Comparison of ENCODE assay signal across 1 cellular context in genomic region chr14:20631023-20631820, GRCh38.
TF ChIP-seq lines count a peak whose summit lies in the region.

No MANE protein-coding gene starts in this region.

TF ChIP-seq in HepG2, 621 proteins besides CTCF, POLR2A, EP300 and RAD21 (continued from another document and continues in another):
- TF ChIP-seq SKIL (CRISPR knock-in tag; IDR thresholded peaks at IDR 0.05; ENCODE audit: borderline replicate concordance) (no peak), ZSCAN12 (CRISPR knock-in tag; IDR thresholded peaks at IDR 0.05) (no peak), SOX6 (IDR thresholded peaks at IDR 0.05) (no peak), SOX6 (CRISPR knock-in tag; IDR thresholded peaks at IDR 0.05) (no peak), RXRA (CRISPR knock-in tag; IDR thresholded peaks at IDR 0.05) (no peak), MED13 (CRISPR knock-in tag; IDR thresholded peaks at IDR 0.05) (no peak), HIC2 (CRISPR knock-in tag; IDR thresholded peaks at IDR 0.05; ENCODE audit: low read depth) (no peak), ZNF781 (CRISPR knock-in tag; IDR thresholded peaks at IDR 0.05; ENCODE audit: borderline replicate concordance, not compliant biosample characterization) (no peak), ZNF597 (CRISPR knock-in tag; IDR thresholded peaks at IDR 0.05) (no peak), E2F2 (CRISPR knock-in tag; IDR thresholded peaks at IDR 0.05; ENCODE audit: borderline replicate concordance) (no peak), SP5 (CRISPR knock-in tag; IDR thresholded peaks at IDR 0.05; ENCODE audit: borderline replicate concordance, low read depth) (no peak), ARNTL (CRISPR knock-in tag; IDR thresholded peaks at IDR 0.05) (no peak), ZNF687 (CRISPR knock-in tag; IDR thresholded peaks at IDR 0.05) (no peak), ZNF879 (CRISPR knock-in tag; IDR thresholded peaks at IDR 0.05) (no peak), HDAC1 (CRISPR knock-in tag; IDR thresholded peaks at IDR 0.05) (no peak), IRF2 (CRISPR knock-in tag; IDR thresholded peaks at IDR 0.05) (peak; percentile 68; the same call in 1 of the 2 replicates), SIX1 (CRISPR knock-in tag; IDR thresholded peaks at IDR 0.05; ENCODE audit: borderline replicate concordance) (peak; percentile 17; the same call in 1 of the 2 replicates), ZSCAN20 (CRISPR knock-in tag; IDR thresholded peaks at IDR 0.05; ENCODE audit: borderline replicate concordance) (0 out of 2 replicates have a peak, but pooled peaks have one; percentile 28), KAT8 (CRISPR knock-in tag; IDR thresholded peaks at IDR 0.05) (no peak; the same call in none of the 2 replicates), GMEB2 (CRISPR knock-in tag; IDR thresholded peaks at IDR 0.05; ENCODE audit: low read depth) (no peak), ZNF552 (CRISPR knock-in tag; IDR thresholded peaks at IDR 0.05; ENCODE audit: borderline replicate concordance) (no peak), NCOA2 (CRISPR knock-in tag; IDR thresholded peaks at IDR 0.05) (no peak), ZFP36 (IDR thresholded peaks at IDR 0.05; ENCODE audit: borderline replicate concordance, low read depth, low read length, partially characterized antibody) (no peak), ZNF510 (CRISPR knock-in tag; IDR thresholded peaks at IDR 0.05; ENCODE audit: low read depth) (no peak; the same call in 1 of the 2 replicates)
- TF ChIP-seq, protein P1, sequence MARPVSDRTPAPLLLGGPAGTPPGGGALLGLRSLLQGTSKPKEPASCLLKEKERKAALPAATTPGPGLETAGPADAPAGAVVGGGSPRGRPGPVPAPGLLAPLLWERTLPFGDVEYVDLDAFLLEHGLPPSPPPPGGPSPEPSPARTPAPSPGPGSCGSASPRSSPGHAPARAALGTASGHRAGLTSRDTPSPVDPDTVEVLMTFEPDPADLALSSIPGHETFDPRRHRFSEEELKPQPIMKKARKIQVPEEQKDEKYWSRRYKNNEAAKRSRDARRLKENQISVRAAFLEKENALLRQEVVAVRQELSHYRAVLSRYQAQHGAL (CRISPR knock-in tag; IDR thresholded peaks at IDR 0.05; ENCODE audit: not compliant biosample characterization): no peak
- TF ChIP-seq, protein P2, sequence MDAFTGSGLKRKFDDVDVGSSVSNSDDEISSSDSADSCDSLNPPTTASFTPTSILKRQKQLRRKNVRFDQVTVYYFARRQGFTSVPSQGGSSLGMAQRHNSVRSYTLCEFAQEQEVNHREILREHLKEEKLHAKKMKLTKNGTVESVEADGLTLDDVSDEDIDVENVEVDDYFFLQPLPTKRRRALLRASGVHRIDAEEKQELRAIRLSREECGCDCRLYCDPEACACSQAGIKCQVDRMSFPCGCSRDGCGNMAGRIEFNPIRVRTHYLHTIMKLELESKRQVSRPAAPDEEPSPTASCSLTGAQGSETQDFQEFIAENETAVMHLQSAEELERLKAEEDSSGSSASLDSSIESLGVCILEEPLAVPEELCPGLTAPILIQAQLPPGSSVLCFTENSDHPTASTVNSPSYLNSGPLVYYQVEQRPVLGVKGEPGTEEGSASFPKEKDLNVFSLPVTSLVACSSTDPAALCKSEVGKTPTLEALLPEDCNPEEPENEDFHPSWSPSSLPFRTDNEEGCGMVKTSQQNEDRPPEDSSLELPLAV (CRISPR knock-in tag; conservative IDR thresholded peaks at IDR 0.05; ENCODE audit: low read depth): no peak
- TF ChIP-seq, protein P3, sequence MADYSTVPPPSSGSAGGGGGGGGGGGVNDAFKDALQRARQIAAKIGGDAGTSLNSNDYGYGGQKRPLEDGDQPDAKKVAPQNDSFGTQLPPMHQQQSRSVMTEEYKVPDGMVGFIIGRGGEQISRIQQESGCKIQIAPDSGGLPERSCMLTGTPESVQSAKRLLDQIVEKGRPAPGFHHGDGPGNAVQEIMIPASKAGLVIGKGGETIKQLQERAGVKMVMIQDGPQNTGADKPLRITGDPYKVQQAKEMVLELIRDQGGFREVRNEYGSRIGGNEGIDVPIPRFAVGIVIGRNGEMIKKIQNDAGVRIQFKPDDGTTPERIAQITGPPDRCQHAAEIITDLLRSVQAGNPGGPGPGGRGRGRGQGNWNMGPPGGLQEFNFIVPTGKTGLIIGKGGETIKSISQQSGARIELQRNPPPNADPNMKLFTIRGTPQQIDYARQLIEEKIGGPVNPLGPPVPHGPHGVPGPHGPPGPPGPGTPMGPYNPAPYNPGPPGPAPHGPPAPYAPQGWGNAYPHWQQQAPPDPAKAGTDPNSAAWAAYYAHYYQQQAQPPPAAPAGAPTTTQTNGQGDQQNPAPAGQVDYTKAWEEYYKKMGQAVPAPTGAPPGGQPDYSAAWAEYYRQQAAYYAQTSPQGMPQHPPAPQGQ (CRISPR knock-in tag; IDR thresholded peaks at IDR 0.05; ENCODE audit: borderline replicate concordance): no peak
- TF ChIP-seq, protein P4, sequence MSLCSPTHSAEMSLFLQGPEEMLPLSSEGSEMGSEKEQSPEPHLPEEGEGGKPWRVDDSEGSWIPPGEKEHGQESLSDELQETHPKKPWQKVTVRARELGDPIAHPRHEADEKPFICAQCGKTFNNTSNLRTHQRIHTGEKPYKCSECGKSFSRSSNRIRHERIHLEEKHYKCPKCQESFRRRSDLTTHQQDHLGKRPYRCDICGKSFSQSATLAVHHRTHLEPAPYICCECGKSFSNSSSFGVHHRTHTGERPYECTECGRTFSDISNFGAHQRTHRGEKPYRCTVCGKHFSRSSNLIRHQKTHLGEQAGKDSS (CRISPR knock-in tag; IDR thresholded peaks at IDR 0.05; ENCODE audit: borderline replicate concordance, low read depth): no peak
- TF ChIP-seq, protein P5, sequence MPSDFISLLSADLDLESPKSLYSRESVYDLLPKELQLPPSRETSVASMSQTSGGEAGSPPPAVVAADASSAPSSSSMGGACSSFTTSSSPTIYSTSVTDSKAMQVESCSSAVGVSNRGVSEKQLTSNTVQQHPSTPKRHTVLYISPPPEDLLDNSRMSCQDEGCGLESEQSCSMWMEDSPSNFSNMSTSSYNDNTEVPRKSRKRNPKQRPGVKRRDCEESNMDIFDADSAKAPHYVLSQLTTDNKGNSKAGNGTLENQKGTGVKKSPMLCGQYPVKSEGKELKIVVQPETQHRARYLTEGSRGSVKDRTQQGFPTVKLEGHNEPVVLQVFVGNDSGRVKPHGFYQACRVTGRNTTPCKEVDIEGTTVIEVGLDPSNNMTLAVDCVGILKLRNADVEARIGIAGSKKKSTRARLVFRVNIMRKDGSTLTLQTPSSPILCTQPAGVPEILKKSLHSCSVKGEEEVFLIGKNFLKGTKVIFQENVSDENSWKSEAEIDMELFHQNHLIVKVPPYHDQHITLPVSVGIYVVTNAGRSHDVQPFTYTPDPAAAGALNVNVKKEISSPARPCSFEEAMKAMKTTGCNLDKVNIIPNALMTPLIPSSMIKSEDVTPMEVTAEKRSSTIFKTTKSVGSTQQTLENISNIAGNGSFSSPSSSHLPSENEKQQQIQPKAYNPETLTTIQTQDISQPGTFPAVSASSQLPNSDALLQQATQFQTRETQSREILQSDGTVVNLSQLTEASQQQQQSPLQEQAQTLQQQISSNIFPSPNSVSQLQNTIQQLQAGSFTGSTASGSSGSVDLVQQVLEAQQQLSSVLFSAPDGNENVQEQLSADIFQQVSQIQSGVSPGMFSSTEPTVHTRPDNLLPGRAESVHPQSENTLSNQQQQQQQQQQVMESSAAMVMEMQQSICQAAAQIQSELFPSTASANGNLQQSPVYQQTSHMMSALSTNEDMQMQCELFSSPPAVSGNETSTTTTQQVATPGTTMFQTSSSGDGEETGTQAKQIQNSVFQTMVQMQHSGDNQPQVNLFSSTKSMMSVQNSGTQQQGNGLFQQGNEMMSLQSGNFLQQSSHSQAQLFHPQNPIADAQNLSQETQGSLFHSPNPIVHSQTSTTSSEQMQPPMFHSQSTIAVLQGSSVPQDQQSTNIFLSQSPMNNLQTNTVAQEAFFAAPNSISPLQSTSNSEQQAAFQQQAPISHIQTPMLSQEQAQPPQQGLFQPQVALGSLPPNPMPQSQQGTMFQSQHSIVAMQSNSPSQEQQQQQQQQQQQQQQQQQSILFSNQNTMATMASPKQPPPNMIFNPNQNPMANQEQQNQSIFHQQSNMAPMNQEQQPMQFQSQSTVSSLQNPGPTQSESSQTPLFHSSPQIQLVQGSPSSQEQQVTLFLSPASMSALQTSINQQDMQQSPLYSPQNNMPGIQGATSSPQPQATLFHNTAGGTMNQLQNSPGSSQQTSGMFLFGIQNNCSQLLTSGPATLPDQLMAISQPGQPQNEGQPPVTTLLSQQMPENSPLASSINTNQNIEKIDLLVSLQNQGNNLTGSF (CRISPR knock-in tag; IDR thresholded peaks at IDR 0.05): no peak
